ENCODE assay signal across 29 cellular contexts in the genomic region with DNA sequence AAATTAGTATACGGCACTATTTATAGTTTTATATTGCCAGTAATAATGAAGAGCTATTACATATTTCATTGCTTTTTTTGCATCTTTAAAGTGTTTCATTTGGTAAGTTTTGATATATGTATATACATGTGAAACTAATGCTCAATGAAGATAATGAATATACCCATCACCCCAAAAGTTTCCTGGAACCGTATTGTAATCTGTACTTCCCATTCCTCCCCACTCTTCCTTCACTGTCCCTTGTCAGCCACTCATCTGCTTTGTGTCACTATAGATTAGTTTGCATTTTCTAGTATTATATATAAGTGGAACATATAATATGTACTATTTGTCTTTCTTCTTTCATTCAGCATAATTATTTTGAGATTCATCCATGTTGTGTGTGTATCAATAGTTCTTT.
"Had no signal": no experiment of that assay in that cellular context is flagged by ENCODE, and none has a peak within 500 bp of the region (broad histone marks: within the 10 kb centered on the region; RNA-seq: fewer than 3 reads in every experiment).

No MANE protein-coding gene starts in this region.

- ATAC-seq: activated CD4-positive, alpha-beta T cell treated with anti-CD3 and anti-CD28 coated beads for 36 hours; activated CD4-positive, CD25-positive, alpha-beta regulatory T cell treated with anti-CD3 and anti-CD28 coated beads, Interleukin-2, amount 50 U/mL, for 24 hours; activated CD8-positive, alpha-beta memory T cell treated with anti-CD3 and anti-CD28 coated beads, Interleukin-2, amount 10 ng/mL, durations not matched to agents 7 days and 5 days; activated CD8-positive, alpha-beta T cell treated with anti-CD3 and anti-CD28 coated beads, Interleukin-2, amount 10 ng/mL, durations not matched to agents 7 days and 5 days; activated naive CD8-positive, alpha-beta T cell treated with anti-CD3 and anti-CD28 coated beads, Interleukin-2, amount 50 U/mL, for 24 hours; WTC11 had no signal

- DNase-seq: activated CD4-positive, alpha-beta memory T cell treated with anti-CD3 and anti-CD28 coated beads, Interleukin-2, amount 10 ng/mL, durations not matched to agents 7 days and 5 days; activated CD4-positive, alpha-beta T cell treated with anti-CD3 and anti-CD28 coated beads for 1 hour; activated CD4-positive, alpha-beta T cell treated with anti-CD3 and anti-CD28 coated beads for 36 hours; activated CD4-positive, alpha-beta T cell treated with anti-CD3 and anti-CD28 coated beads for 48 hours; activated CD4-positive, alpha-beta T cell treated with anti-CD3 and anti-CD28 coated beads, Interleukin-2, amount 10 ng/mL, durations not matched to agents 7 days and 5 days; activated CD4-positive, alpha-beta T cell treated with anti-CD3 and anti-CD28 coated beads, Interleukin-2, amount 50 U/mL, for 48 hours; activated CD4-positive, CD25-positive, alpha-beta regulatory T cell; activated CD8-positive, alpha-beta memory T cell treated with anti-CD3 and anti-CD28 coated beads for 24 hours; activated CD8-positive, alpha-beta memory T cell treated with anti-CD3 and anti-CD28 coated beads, Interleukin-2, amount 10 ng/mL, durations not matched to agents 7 days and 5 days; activated CD8-positive, alpha-beta memory T cell treated with anti-CD3 and anti-CD28 coated beads, Interleukin-2, amount 50 U/mL, for 48 hours; activated CD8-positive, alpha-beta T cell treated with anti-CD3 and anti-CD28 coated beads, Interleukin-2, amount 10 ng/mL, durations not matched to agents 7 days and 5 days; activated effector memory CD4-positive, alpha-beta T cell treated with Interleukin-2 at 50 U/mL for 16 hours; activated gamma-delta T cell; activated naive CD4-positive, alpha-beta T cell treated with anti-CD3 and anti-CD28 coated beads, Interleukin-2, amount 10 ng/mL, durations not matched to agents 7 days and 5 days; activated naive CD4-positive, alpha-beta T cell treated with Interleukin-2 at 50 U/mL for 16 hours; activated naive CD8-positive, alpha-beta T cell treated with anti-CD3 and anti-CD28 coated beads, Interleukin-2, amount 10 ng/mL, durations not matched to agents 7 days and 5 days; activated naive CD8-positive, alpha-beta T cell treated with anti-CD3 and anti-CD28 coated beads, Interleukin-2, amount 50 U/mL, for 24 hours; activated T-cell treated with anti-CD3 and anti-CD28 coated beads, Interleukin-2, amount 50 U/mL, for 24 hours; activated T-cell treated with anti-CD3 and anti-CD28 coated beads, Interleukin-2, amount 50 U/mL, for 48 hours; amygdala; anterior cingulate cortex; caudate nucleus; cerebellar nuclear complex; colonic mucosa; T-helper 2 cell; T-helper 9 cell; WERI-Rb-1 had no signal
